ENCODE assay signal across 20 cellular contexts in genomic region chr2:189425676-189426075, GRCh38.
"Had no signal": no experiment of that assay in that cellular context is flagged by ENCODE, and none has a peak within 500 bp of the region (broad histone marks: within the 10 kb centered on the region; RNA-seq: fewer than 3 reads in every experiment).

No MANE protein-coding gene starts in this region.

- H3K27ac ChIP-seq: breast epithelium, VCaP had no signal

- H3K4me3 ChIP-seq: breast epithelium had no signal

- H3K4me1 ChIP-seq: breast epithelium had no signal

- DNase-seq: activated CD4-positive, CD25-positive, alpha-beta regulatory T cell; activated CD8-positive, alpha-beta memory T cell treated with anti-CD3 and anti-CD28 coated beads, Interleukin-2, amount 50 U/mL, for 4 hours; activated CD8-positive, alpha-beta T cell treated with anti-CD3 and anti-CD28 coated beads for 36 hours; activated naive CD4-positive, alpha-beta T cell treated with anti-CD3 and anti-CD28 coated beads, Interleukin-2, amount 50 U/mL, for 16 hours; activated naive CD8-positive, alpha-beta T cell treated with anti-CD3 and anti-CD28 coated beads, Interleukin-2, amount 10 ng/mL, durations not matched to agents 7 days and 5 days; activated T-cell treated with anti-CD3 and anti-CD28 coated beads, Interleukin-2, amount 50 U/mL, for 1 hour; aorta; central memory CD4-positive, alpha-beta T cell; NCI-H1048; NCI-H146; NCI-H187 treated with DMSO at 0.1 percent for 48 hours; NCI-H2081 treated with DMSO at 0.1 percent for 48 hours; NCI-H446; NCI-H524; PC-3; SHP77; T-cell had no signal

- H3K4me3 Mint-ChIP-seq: activated CD8-positive, alpha-beta T cell treated with anti-CD3 and anti-CD28 coated beads for 36 hours; activated naive CD8-positive, alpha-beta T cell treated with anti-CD3 and anti-CD28 coated beads, Interleukin-2, amount 10 ng/mL, durations not matched to agents 7 days and 5 days; T-cell had no signal

- H3K36me3 ChIP-seq: breast epithelium had no signal

- H3K9me3 ChIP-seq: breast epithelium had no signal

- H3K27me3 ChIP-seq: breast epithelium had no signal

- H3K36me3 Mint-ChIP-seq: activated naive CD8-positive, alpha-beta T cell treated with anti-CD3 and anti-CD28 coated beads, Interleukin-2, amount 10 ng/mL, durations not matched to agents 7 days and 5 days had no signal

- H3K9me3 Mint-ChIP-seq: activated CD8-positive, alpha-beta T cell treated with anti-CD3 and anti-CD28 coated beads for 36 hours; activated naive CD8-positive, alpha-beta T cell treated with anti-CD3 and anti-CD28 coated beads, Interleukin-2, amount 10 ng/mL, durations not matched to agents 7 days and 5 days; T-cell had no signal

- H3K27me3 Mint-ChIP-seq: activated naive CD8-positive, alpha-beta T cell treated with anti-CD3 and anti-CD28 coated beads, Interleukin-2, amount 10 ng/mL, durations not matched to agents 7 days and 5 days had no signal

- FAIRE-seq: RCC 7860 had no signal

- H3K27ac Mint-ChIP-seq: activated CD8-positive, alpha-beta T cell treated with anti-CD3 and anti-CD28 coated beads for 36 hours; activated naive CD8-positive, alpha-beta T cell treated with anti-CD3 and anti-CD28 coated beads, Interleukin-2, amount 10 ng/mL, durations not matched to agents 7 days and 5 days; T-cell had no signal
